1 cellular context compared by ENCODE assay signal in genomic region chr18:63844254-63844653, GRCh38.
TF ChIP-seq lines count a peak whose summit lies in the region.

No MANE protein-coding gene starts in this region.

TF ChIP-seq in GM12878, 131 proteins besides CTCF, POLR2A, EP300 and RAD21 (continued from another document):
- 0 out of 2 replicates have a peak, but pooled peaks have one; percentile 17 for TF ChIP-seq PKNOX1 (IDR thresholded peaks at IDR 0.05)
TF ChIP-seq in GM12878: peak in this region for 5.
